21 cellular contexts compared by ENCODE assay signal in genomic region chr7:142585425-142585824, GRCh38.
DNase-seq lines count a peak whose midpoint lies in the region; ATAC-seq and TF ChIP-seq lines count a peak whose summit lies in the region.
"Had no signal": no experiment of that assay in that cellular context is flagged by ENCODE, and none has a peak within 500 bp of the region (broad histone marks: within the 10 kb centered on the region; RNA-seq: fewer than 3 reads in every experiment).

No MANE protein-coding gene starts in this region.

- CTCF ChIA-PET in AG04450 (lab: Charles Lee): interaction anchor here (0.9 to 4.5 kb wide), 6 partner anchors 18 to 198 kb away, joined by 3 to 58 read pairs (median 7); no protein-coding TSS in a partner anchor
- CTCF ChIA-PET in PC-3 (lab: Charles Lee): interaction anchor here (0.6 to 2.6 kb wide), 3 partner anchors 27 to 70 kb away, joined by 3 to 28 read pairs (median 10); no protein-coding TSS in a partner anchor
- CTCF ChIA-PET in naive thymus-derived CD4-positive, alpha-beta T cell (lab: Charles Lee): interaction anchor here (0.9 to 2.2 kb wide), 3 partner anchors 19 to 127 kb away, joined by 4 to 12 read pairs (median 4); no protein-coding TSS in a partner anchor

- no peaks in the 10 kb centered on the region for H3K27me3 ChIP-seq in AG04450 (ENCODE audit: control insufficient read depth, insufficient read depth, low read length)
- no peaks in the 10 kb centered on the region for H3K27me3 ChIP-seq in PC-3 (ENCODE audit: low read length)
- no peaks in the 10 kb centered on the region for H3K27me3 ChIP-seq in MM.1S (replicated peaks; ENCODE audit: insufficient read depth, low read length)
- H3K27me3 ChIP-seq in naive thymus-derived CD4-positive, alpha-beta T cell (ENCODE audit: control insufficient read depth in 2 of 2, insufficient read depth in 2 of 2, low read length in 2 of 2): no peaks in the 10 kb centered on the region
- H3K27me3 ChIP-seq: BLaER1, hepatocyte, right atrium auricular region, tibial artery had no signal

- no peak overlapping the region for H3K4me2 ChIP-seq in PC-3 (ENCODE audit: low read length)
- H3K4me2 ChIP-seq in MM.1S (ENCODE audit: low read depth, low read length): no peak overlapping the region
- H3K4me2 ChIP-seq: BLaER1, hepatocyte had no signal

- H3K27ac ChIP-seq in AG04450 (ENCODE audit: low read depth, low read length) (no peak overlapping the region), PC-3 (ENCODE audit: low read length) (no peak overlapping the region), MM.1S (ENCODE audit: low read length) (no peak overlapping the region)
- H3K27ac ChIP-seq in naive thymus-derived CD4-positive, alpha-beta T cell (ENCODE audit: low read depth, low read length): no peak overlapping the region
- H3K27ac ChIP-seq: BLaER1, hepatocyte, lower lobe of right lung, right atrium auricular region, SK-N-MC, tibial artery had no signal

- H3K79me2 ChIP-seq in PC-3 (ENCODE audit: low read length) (no peaks in the 10 kb centered on the region), MM.1S (ENCODE audit: low read length) (no peaks in the 10 kb centered on the region)
- H3K79me2 ChIP-seq: hepatocyte had no signal

- no peaks in the 10 kb centered on the region for H3K9me3 ChIP-seq in AG04450 (ENCODE audit: control insufficient read depth, insufficient read depth, low read length)
- no peaks in the 10 kb centered on the region for H3K9me3 ChIP-seq in PC-3 (ENCODE audit: low read length)
- H3K9me3 ChIP-seq in MM.1S (replicated peaks; ENCODE audit: insufficient read depth, low read length): no peaks in the 10 kb centered on the region
- no peaks in the 10 kb centered on the region for H3K9me3 ChIP-seq in naive thymus-derived CD4-positive, alpha-beta T cell (ENCODE audit: control insufficient read depth in 2 of 3, low read length in 3 of 3)
- H3K9me3 ChIP-seq: BLaER1, HAP-1, lower lobe of right lung, right atrium auricular region, tibial artery had no signal

- H3K4me1 ChIP-seq in PC-3 (ENCODE audit: insufficient read depth, low read length): peaks cover 33% of the 10 kb centered on the region
- H3K4me1 ChIP-seq in MM.1S (ENCODE audit: low read length): peaks cover 25% of the 10 kb centered on the region
- H3K4me1 ChIP-seq in naive thymus-derived CD4-positive, alpha-beta T cell (ENCODE audit: control insufficient read depth in 2 of 2, insufficient read depth in 2 of 2, low read length in 2 of 2): peaks cover 0 to 8% of the 10 kb centered on the region in 2 donors
- H3K4me1 ChIP-seq: HAP-1, lower lobe of right lung, right atrium auricular region, tibial artery had no signal

- H3K9me3 Mint-ChIP-seq in naive thymus-derived CD4-positive, alpha-beta T cell: no peaks in the 10 kb centered on the region
- H3K9me3 Mint-ChIP-seq: activated naive CD8-positive, alpha-beta T cell treated with anti-CD3 and anti-CD28 coated beads, Interleukin-2, amount 50 U/mL, for 24 hours had no signal

- H3K4me3 Mint-ChIP-seq in naive thymus-derived CD4-positive, alpha-beta T cell: no peak overlapping the region
- H3K4me3 Mint-ChIP-seq: activated naive CD8-positive, alpha-beta T cell treated with anti-CD3 and anti-CD28 coated beads, Interleukin-2, amount 50 U/mL, for 24 hours had no signal

- H3K9ac ChIP-seq in PC-3 (ENCODE audit: low read length): no peak overlapping the region
- H3K9ac ChIP-seq in MM.1S (ENCODE audit: low read length): no peak overlapping the region
- H3K9ac ChIP-seq: BLaER1 had no signal

- no peaks in the 10 kb centered on the region for H3F3A ChIP-seq in PC-3 (ENCODE audit: low read length, unreplicated experiment)
- H3F3A ChIP-seq in MM.1S (ENCODE audit: insufficient read depth, low read length): peaks cover 9% of the 10 kb centered on the region

- no peaks in the 10 kb centered on the region for H3K36me3 Mint-ChIP-seq in naive thymus-derived CD4-positive, alpha-beta T cell

- H4K20me1 ChIP-seq in PC-3 (ENCODE audit: low read length) (no peaks in the 10 kb centered on the region), MM.1S (ENCODE audit: insufficient read depth, low read length) (no peaks in the 10 kb centered on the region)
- H4K20me1 ChIP-seq: BLaER1 had no signal

- intact Hi-C loops in PC-3 (cut with micrococcal nuclease): no loop called here
- intact Hi-C loops in naive thymus-derived CD4-positive, alpha-beta T cell (cut with micrococcal nuclease): loop anchor here (5.0 to 10.0 kb wide), 2 partner anchors 131 to 148 kb away; no protein-coding TSS in a partner anchor

- H2AFZ ChIP-seq in PC-3 (ENCODE audit: low read length) (no peak overlapping the region), MM.1S (ENCODE audit: low read length) (no peak overlapping the region)
- H2AFZ ChIP-seq: hepatocyte had no signal

- H3K36me3 ChIP-seq in PC-3 (ENCODE audit: low read depth, low read length) (no peaks in the 10 kb centered on the region), MM.1S (replicated peaks; ENCODE audit: insufficient read depth, low read length) (no peaks in the 10 kb centered on the region)
- H3K36me3 ChIP-seq in naive thymus-derived CD4-positive, alpha-beta T cell (ENCODE audit: control insufficient read depth in 2 of 3, insufficient read depth in 3 of 3, low read length in 3 of 3): no peaks in the 10 kb centered on the region
- H3K36me3 ChIP-seq: BLaER1, HAP-1, lower lobe of right lung, right atrium auricular region, tibial artery had no signal

- no peak overlapping the region for H3K27ac Mint-ChIP-seq in naive thymus-derived CD4-positive, alpha-beta T cell
- H3K27ac Mint-ChIP-seq: activated naive CD8-positive, alpha-beta T cell treated with anti-CD3 and anti-CD28 coated beads, Interleukin-2, amount 50 U/mL, for 24 hours had no signal

- peak; percentile 18; the same call in 1 of the 2 replicates for ATAC-seq in PC-3
- ATAC-seq in naive thymus-derived CD4-positive, alpha-beta T cell: no peak
- ATAC-seq: activated naive CD8-positive, alpha-beta T cell treated with anti-CD3 and anti-CD28 coated beads, Interleukin-2, amount 50 U/mL, for 24 hours; lower lobe of right lung had no signal

- DNase-seq in AG04450 (ENCODE audit: low read depth, low spot score) (no peak), PC-3 (no peak), epithelial cell of proximal tubule (ENCODE audit: low read depth) (no peak), hypothalamus (lab: John Stamatoyannopoulos, UW) (no peak), MM.1S (no peak), HK-2 (ENCODE audit: unreplicated experiment) (no peak)
- no peak for DNase-seq in naive thymus-derived CD4-positive, alpha-beta T cell
- DNase-seq: activated CD4-positive, CD25-positive, alpha-beta regulatory T cell; activated naive CD8-positive, alpha-beta T cell treated with anti-CD3 and anti-CD28 coated beads, Interleukin-2, amount 50 U/mL, for 24 hours; cerebellar nuclear complex; lower lobe of right lung; NCI-H187 treated with DMSO at 0.1 percent for 48 hours; stimulated activated CD4-positive, alpha-beta T cell treated with anti-CD3 and anti-CD28 coated beads, Interleukin-1b, Interleukin-23, amount 100 ng/mL, for 48 hours; stimulated activated CD8-positive, alpha-beta memory T cell treated with anti-CD3 and anti-CD28 coated beads, Interleukin-4, amount 100 ng/mL, for 48 hours; tibial artery had no signal

- H3K9me2 ChIP-seq in PC-3 (replicated peaks; ENCODE audit: low read length): no peaks in the 10 kb centered on the region
- no peaks in the 10 kb centered on the region for H3K9me2 ChIP-seq in MM.1S (replicated peaks; ENCODE audit: insufficient read depth, low read length)

- peak; percentile 30; the same call in 1 of the 2 replicates for TF ChIP-seq CTCF in AG04450 (IDR thresholded peaks at IDR 0.05; ENCODE audit: low read depth, low read length)
- peak; percentile 35; the same call in 2 of the 3 replicates for TF ChIP-seq CTCF in GM12872 (IDR thresholded peaks at IDR 0.05; ENCODE audit: insufficient read depth, low read depth, low read length)
- TF ChIP-seq CTCF in PC-3 (conservative IDR thresholded peaks at IDR 0.05; ENCODE audit: low read depth, low read length): peak; percentile 42; the same call in 1 of the 2 replicates
- TF ChIP-seq CTCF in epithelial cell of proximal tubule (conservative IDR thresholded peaks at IDR 0.05; ENCODE audit: low read depth, low read length): peak; percentile 42
- no peak for TF ChIP-seq CTCF in MM.1S (IDR thresholded peaks at IDR 0.05; ENCODE audit: low read length)

- POLR2A ChIA-PET in AG04450 (lab: Yijun Ruan, JAX): no interaction called here
- POLR2A ChIA-PET in PC-3 (lab: Charles Lee; ENCODE audit: unreplicated experiment): no interaction called here
- POLR2A ChIA-PET in naive thymus-derived CD4-positive, alpha-beta T cell (lab: Charles Lee): no interaction called here

- no TSS peak for BruUV-seq in PC-3 (replicated peaks; lab: Mats Ljungman, UMichigan)

- H3K27me3 Mint-ChIP-seq in naive thymus-derived CD4-positive, alpha-beta T cell: no peaks in the 10 kb centered on the region
- H3K27me3 Mint-ChIP-seq: activated naive CD8-positive, alpha-beta T cell treated with anti-CD3 and anti-CD28 coated beads, Interleukin-2, amount 50 U/mL, for 24 hours had no signal

- H3K4me1 Mint-ChIP-seq in naive thymus-derived CD4-positive, alpha-beta T cell: peaks cover 5 to 32% (median 21%) of the 10 kb centered on the region in 7 donors

- H3K4me3 ChIP-seq in AG04450 (ENCODE audit: low read depth, low read length) (no peak overlapping the region), PC-3 (ENCODE audit: low read length) (no peak overlapping the region), epithelial cell of proximal tubule (ENCODE audit: low read depth, low read length) (no peak overlapping the region), MM.1S (ENCODE audit: low read length) (no peak overlapping the region)
- no peak overlapping the region for H3K4me3 ChIP-seq in naive thymus-derived CD4-positive, alpha-beta T cell (ENCODE audit: low read length)
- H3K4me3 ChIP-seq: BLaER1, HAP-1, hepatocyte, lower lobe of right lung, right atrium auricular region, SK-N-MC, tibial artery had no signal
